ENCODE assay signal across 1 cellular context in the genomic region with DNA sequence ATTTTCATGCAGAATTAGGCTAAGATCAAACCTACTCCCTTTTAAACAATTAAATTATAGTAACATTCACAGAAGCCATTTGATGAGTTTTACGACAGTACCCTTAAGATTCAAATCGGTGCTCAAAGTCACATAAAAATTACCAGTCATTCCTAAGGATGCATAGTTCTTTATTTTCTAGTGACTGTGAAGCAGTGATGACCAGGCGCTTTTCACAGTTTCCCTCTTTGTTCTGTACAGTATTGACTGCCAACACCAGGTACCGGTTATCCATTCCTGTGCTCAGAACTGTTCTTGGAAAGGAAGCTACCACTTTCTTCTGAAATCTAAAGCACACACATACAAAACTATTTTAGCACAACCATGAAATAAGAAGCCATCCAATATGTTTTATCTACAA.
A peak's percentile ranks its signal among the peaks of the same experiment; 100 is the strongest.
TF ChIP-seq lines count a peak whose summit lies in the region.

No MANE protein-coding gene starts in this region.

TF ChIP-seq in K562, 482 proteins besides CTCF, POLR2A, EP300 and RAD21:
- no peak for TF ChIP-seq CSDE1 (IDR thresholded peaks at IDR 0.05)
- no peak for TF ChIP-seq SP2 (IDR thresholded peaks at IDR 0.05; ENCODE audit: extremely low read depth, low read depth, low read length, poor library complexity, severe bottlenecking)
- peak; percentile 48; the same call in 1 of the 2 replicates for TF ChIP-seq MAFK (IDR thresholded peaks at IDR 0.05; ENCODE audit: low read length)
- TF ChIP-seq ZNF316 (IDR thresholded peaks at IDR 0.05), result peak; percentile 93
- no peak for TF ChIP-seq XRCC5 (IDR thresholded peaks at IDR 0.05; ENCODE audit: low read depth, low read length)
- TF ChIP-seq, protein P1, sequence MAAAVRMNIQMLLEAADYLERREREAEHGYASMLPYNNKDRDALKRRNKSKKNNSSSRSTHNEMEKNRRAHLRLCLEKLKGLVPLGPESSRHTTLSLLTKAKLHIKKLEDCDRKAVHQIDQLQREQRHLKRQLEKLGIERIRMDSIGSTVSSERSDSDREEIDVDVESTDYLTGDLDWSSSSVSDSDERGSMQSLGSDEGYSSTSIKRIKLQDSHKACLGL (CRISPR knock-in tag; IDR thresholded peaks at IDR 0.05; ENCODE audit: borderline replicate concordance, poor library complexity, severe bottlenecking), result no peak
- no peak for TF ChIP-seq TCF3 (CRISPR knock-in tag; IDR thresholded peaks at IDR 0.05)
- peak; percentile 67 for TF ChIP-seq MAFG (tag; conservative IDR thresholded peaks at IDR 0.05)
- TF ChIP-seq C11orf30 (IDR thresholded peaks at IDR 0.05; ENCODE audit: low read depth), result peak; percentile 80
- peak; percentile 83 for TF ChIP-seq NFE2 (IDR thresholded peaks at IDR 0.05; ENCODE audit: low read depth)
- TF ChIP-seq MNT (conservative IDR thresholded peaks at IDR 0.05), result peak in 1 of 2 experiments; percentile 27; a peak in 2 of 4 replicates
- peak; percentile 35; the same call in 1 of the 2 replicates for TF ChIP-seq GTF2E2 (tag; IDR thresholded peaks at IDR 0.05)
- TF ChIP-seq ZNF3 (CRISPR knock-in tag; IDR thresholded peaks at IDR 0.05), result no peak
- TF ChIP-seq, protein P2, sequence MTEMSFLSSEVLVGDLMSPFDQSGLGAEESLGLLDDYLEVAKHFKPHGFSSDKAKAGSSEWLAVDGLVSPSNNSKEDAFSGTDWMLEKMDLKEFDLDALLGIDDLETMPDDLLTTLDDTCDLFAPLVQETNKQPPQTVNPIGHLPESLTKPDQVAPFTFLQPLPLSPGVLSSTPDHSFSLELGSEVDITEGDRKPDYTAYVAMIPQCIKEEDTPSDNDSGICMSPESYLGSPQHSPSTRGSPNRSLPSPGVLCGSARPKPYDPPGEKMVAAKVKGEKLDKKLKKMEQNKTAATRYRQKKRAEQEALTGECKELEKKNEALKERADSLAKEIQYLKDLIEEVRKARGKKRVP (CRISPR knock-in tag; IDR thresholded peaks at IDR 0.05), result no peak
- TF ChIP-seq ZFP1 (CRISPR knock-in tag; IDR thresholded peaks at IDR 0.05), result no peak
- TF ChIP-seq MAFF (IDR thresholded peaks at IDR 0.05; ENCODE audit: low read length), result peak; percentile 37; the same call in 1 of the 2 replicates
- TF ChIP-seq POLR2AphosphoS2 (IDR thresholded peaks at IDR 0.05; ENCODE audit: low read length), result no peak
- TF ChIP-seq SPI1 (IDR thresholded peaks at IDR 0.05; ENCODE audit: borderline replicate concordance, low read depth, low read length), result no peak
